29 cellular contexts compared by ENCODE assay signal in the genomic region with DNA sequence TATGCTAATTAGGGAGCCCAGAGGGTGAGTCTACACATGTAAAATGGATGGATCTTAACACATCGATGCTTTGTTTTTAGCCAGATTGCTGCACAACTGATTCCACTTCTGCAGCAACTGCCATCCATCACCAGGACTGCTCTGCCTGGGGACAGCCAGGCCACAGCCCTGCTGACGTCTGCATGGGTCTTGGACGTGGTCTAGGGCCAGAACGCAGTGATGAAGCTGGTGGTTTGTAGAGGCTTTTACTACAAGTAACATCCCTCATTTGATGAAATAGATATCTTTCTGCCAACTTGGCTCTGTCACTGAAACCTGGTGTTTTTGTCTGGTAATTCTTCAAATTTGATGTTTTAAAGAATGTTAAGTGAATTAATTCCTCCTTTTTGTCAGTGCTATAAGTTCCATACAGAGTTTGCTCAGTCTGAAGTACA. TPM values are rescaled to one million over a fixed set of nuclear protein-coding genes. Genes with fewer than 3 reads are reported as not detected.
DNase-seq lines count a peak whose midpoint lies in the region; TF ChIP-seq lines count a peak whose summit lies in the region.
"Had no signal": no experiment of that assay in that cellular context is flagged by ENCODE, and none has a peak within 500 bp of the region (broad histone marks: within the 10 kb centered on the region; RNA-seq: fewer than 3 reads in every experiment).

No MANE protein-coding gene starts in this region.

- no peaks in the 10 kb centered on the region for H3K9me2 ChIP-seq in GM23248 (ENCODE audit: insufficient read depth)

- H3K4me3 ChIP-seq in GM23248, result no peak overlapping the region
- no peak overlapping the region for H3K4me3 ChIP-seq in fibroblast of pulmonary artery (replicated peaks; ENCODE audit: low read depth, low read length)
- H3K4me3 ChIP-seq in osteoblast (ENCODE audit: insufficient read depth, low read length), result no peak overlapping the region
- H3K4me3 ChIP-seq: adrenal gland, BLaER1, left lung, prostate gland, right lobe of liver, thyroid gland had no signal

- H3K4me2 ChIP-seq in GM23248 (ENCODE audit: unreplicated experiment), result peak overlapping the region; percentile 34
- H3K4me2 ChIP-seq in osteoblast (ENCODE audit: insufficient read depth, low read length), result no peak overlapping the region
- H3K4me2 ChIP-seq: BLaER1 had no signal

- H3K27ac ChIP-seq in GM23248, result no peak overlapping the region
- H3K27ac ChIP-seq in osteoblast (ENCODE audit: low read depth, low read length), result no peak overlapping the region
- H3K27ac ChIP-seq: adrenal gland, BLaER1, HL-60, left lung, prostate gland, right lobe of liver, thyroid gland had no signal

- H3K79me2 ChIP-seq in GM23248 (ENCODE audit: insufficient read depth) (no peaks in the 10 kb centered on the region), osteoblast (ENCODE audit: insufficient read depth, low read length) (no peaks in the 10 kb centered on the region)

- H3K4me1 ChIP-seq in GM23248 (ENCODE audit: insufficient read depth) (peaks cover 35% of the 10 kb centered on the region), osteoblast (ENCODE audit: insufficient read depth, low read length) (peaks cover 12% of the 10 kb centered on the region)
- H3K4me1 ChIP-seq: adrenal gland, BLaER1, left lung, prostate gland, right lobe of liver, thyroid gland had no signal

- H3K36me3 ChIP-seq in GM23248 (ENCODE audit: low read depth), result no peaks in the 10 kb centered on the region
- no peaks in the 10 kb centered on the region for H3K36me3 ChIP-seq in osteoblast (ENCODE audit: insufficient read depth, low read length)
- H3K36me3 ChIP-seq: adrenal gland, BLaER1, left lung, prostate gland, right lobe of liver, thyroid gland had no signal

- in situ Hi-C loops in GM23248 (cut with MboI), result no loop called here
- in situ Hi-C loops in G401 (cut with HindIII; ENCODE audit: low sequenced_read_pairs), result no loop called here

- H3K9me3 ChIP-seq in GM23248 (ENCODE audit: low read depth), result no peaks in the 10 kb centered on the region
- no peaks in the 10 kb centered on the region for H3K9me3 ChIP-seq in osteoblast (ENCODE audit: low read depth, low read length)
- H3K9me3 ChIP-seq: adrenal gland, BLaER1, left lung, prostate gland, right lobe of liver, thyroid gland had no signal

- 83 to 86% methylated on average over 4 of the region's 4 CpGs for WGBS in GM23248 (ENCODE audit: low coverage in 1 of 2, low lambda C conversion rate in 2 of 2, missing lambda C conversion rate in 2 of 2), 2 experiments

- H3F3A ChIP-seq in GM23248 (ENCODE audit: insufficient read depth), result peaks cover 32% of the 10 kb centered on the region

- 0 out of 2 replicates have a peak overlapping the region, but pooled peaks have one; percentile 14 for H2AFZ ChIP-seq in GM23248
- peak overlapping the region; percentile 67 for H2AFZ ChIP-seq in osteoblast (ENCODE audit: low read length)

- H4K20me1 ChIP-seq in GM23248 (ENCODE audit: insufficient read depth) (no peaks in the 10 kb centered on the region), osteoblast (ENCODE audit: insufficient read depth, low read length) (no peaks in the 10 kb centered on the region)
- H4K20me1 ChIP-seq: BLaER1 had no signal

- H3K9ac ChIP-seq in GM23248, result no peak overlapping the region
- H3K9ac ChIP-seq: BLaER1 had no signal

- no peak for DNase-seq in GM23248
- DNase-seq in RPMI8226, result peak; percentile 30
- DNase-seq in fibroblast of pulmonary artery (ENCODE audit: low read depth), result peak; percentile 43
- DNase-seq in osteoblast (ENCODE audit: insufficient read length, low spot score, missing footprints), result no peak
- DNase-seq in stimulated activated CD4-positive, alpha-beta T cell treated with anti-CD3 and anti-CD28 coated beads, Interleukin-4, amount 100 ng/mL, for 24 hours, result no peak
- no peak for DNase-seq in G401 (ENCODE audit: low spot score)
- no peak for DNase-seq in activated gamma-delta T cell (lab: John Stamatoyannopoulos, UW)
- DNase-seq: ACHN; activated CD4-positive, alpha-beta memory T cell treated with anti-CD3 and anti-CD28 coated beads, Interleukin-2, amount 10 ng/mL, durations not matched to agents 7 days and 5 days; activated CD4-positive, alpha-beta T cell treated with anti-CD3 and anti-CD28 coated beads for 1 hour; activated CD8-positive, alpha-beta memory T cell treated with anti-CD3 and anti-CD28 coated beads, Interleukin-2, amount 50 U/mL, for 48 hours; activated naive CD4-positive, alpha-beta T cell treated with anti-CD3 and anti-CD28 coated beads, Interleukin-2, amount 10 ng/mL, durations not matched to agents 7 days and 5 days; DMS153; GOT3; left lung; naive B cell; NCI-H2029 treated with DMSO at 0.1 percent for 48 hours; NCI-H524; right lobe of liver; SHP77 treated with DMSO at 0.1 percent for 48 hours; stimulated activated CD4-positive, alpha-beta T cell treated with anti-CD3 and anti-CD28 coated beads, Interleukin-4, amount 100 ng/mL, for 1 hour; SW 1271; thyroid gland had no signal

- no peaks in the 10 kb centered on the region for H3K27me3 ChIP-seq in GM23248 (replicated peaks; ENCODE audit: insufficient read depth)
- no peaks in the 10 kb centered on the region for H3K27me3 ChIP-seq in osteoblast (ENCODE audit: insufficient read depth, low read length)
- H3K27me3 ChIP-seq: adrenal gland, BLaER1, right lobe of liver, thyroid gland had no signal

- TF ChIP-seq CTCF in fibroblast of pulmonary artery (IDR thresholded peaks at IDR 0.05; ENCODE audit: low read length, missing control alignments) (no peak), osteoblast (IDR thresholded peaks at IDR 0.05; ENCODE audit: extremely low read depth, low read depth, low read length) (no peak)

RNA-seq across cellular contexts. Expression of a gene that starts 50.6 kb away (rescaled TPM):
- 1.8 and 7.1 TPM in 2 replicates for total RNA-seq in GM23248 (2014; rRNA removed; shearing (Covaris generic))
- 1.3 and 2.1 TPM in 2 replicates for polyA plus RNA-seq in GM23248 (2016; fragmentation: Nextera tagmentation; extraction: Ambion mirVana)
- under 0.01 TPM in 1 of 2 replicates, not detected in the other for total RNA-seq in osteoblast
- not detected in 2 replicates for total RNA-seq in G401 (2014; rRNA removed; shearing (Covaris generic))
- total RNA-seq: activated CD4-positive, alpha-beta memory T cell treated with anti-CD3 and anti-CD28 coated beads, Interleukin-2, amount 10 ng/mL, durations not matched to agents 7 days and 5 days; activated T-helper 1 cell treated with anti-CD3 and anti-CD28 coated beads, Interleukin-12 subunit alpha, Interleukin-12 subunit beta, Interleukin-2, Interleukin-4 antibody, amounts not matched to agents 30 ng/mL and 10 ng/mL and 1 ng/mL, durations not matched to agents 14 hours and 24 hours and 36 hours; adrenal gland; bronchial epithelial cell; right lobe of liver had no signal

Comparison
In these comparisons a context has a peak if more than half of its experiments do, and no peak if none do; other contexts are left out.
1. DNase-seq: peak in RPMI8226 (single experiment) and fibroblast of pulmonary artery (single experiment); none in GM23248 (single experiment), osteoblast (single experiment), stimulated activated CD4-positive, alpha-beta T cell treated with anti-CD3 and anti-CD28 coated beads, Interleukin-4, amount 100 ng/mL, for 24 hours (single experiment), G401 (single experiment) and activated gamma-delta T cell (single experiment).